11 cellular contexts compared by ENCODE assay signal in the genomic region with DNA sequence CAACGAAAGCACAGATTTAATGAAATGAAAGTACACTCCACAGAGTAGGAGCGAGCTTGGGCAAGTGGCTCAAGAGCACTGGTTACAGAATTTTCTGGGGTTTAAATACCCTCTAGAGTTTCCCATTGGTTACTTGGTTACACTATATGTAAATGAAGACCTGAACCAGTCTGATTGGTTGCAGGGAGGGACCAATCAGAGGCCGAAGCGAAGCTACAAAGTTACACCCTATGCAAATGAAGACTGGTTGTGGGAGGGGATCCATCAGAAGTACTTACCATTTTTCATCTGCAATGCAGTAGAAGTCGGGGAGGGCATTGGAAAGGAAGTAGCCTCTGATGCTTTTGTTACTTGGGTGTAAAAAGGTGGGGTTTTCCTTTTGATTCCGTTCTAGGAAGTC.
"Had no signal": no experiment of that assay in that cellular context is flagged by ENCODE, and none has a peak within 500 bp of the region (broad histone marks: within the 10 kb centered on the region; RNA-seq: fewer than 3 reads in every experiment).

No MANE protein-coding gene starts in this region.

- H3K36me3 ChIP-seq: HAP-1 had no signal

- H3K4me1 ChIP-seq: HAP-1 had no signal

- H3K4me3 ChIP-seq: GM23248, GM23338, HAP-1 had no signal

- ATAC-seq: GM23338, HCT116 had no signal

- H3K9ac ChIP-seq: GM23248 had no signal

- FAIRE-seq: H1, H54 had no signal

- H3K9me3 ChIP-seq: HAP-1 had no signal

- H3K27ac ChIP-seq: GM23248 had no signal

- H3K4me2 ChIP-seq: GM23338 had no signal

- DNase-seq: GM23248, GOT3, H7, H9, HCEC 1CT, HFFc6 had no signal

- H2AFZ ChIP-seq: GM23248, GM23338 had no signal
